Comparison of ENCODE assay signal across 7 cellular contexts in genomic region chr3:49812916-49813496, GRCh38. TPM values are rescaled to one million over a fixed set of nuclear protein-coding genes. Genes with fewer than 3 reads are reported as not detected.
DNase-seq lines count a peak whose midpoint lies in the region; ATAC-seq lines count a peak whose summit lies in the region.
"Had no signal": no experiment of that assay in that cellular context is flagged by ENCODE, and none has a peak within 500 bp of the region (broad histone marks: within the 10 kb centered on the region; RNA-seq: fewer than 3 reads in every experiment).

No MANE protein-coding gene starts in this region.

- intact Hi-C loops in aorta (cut with DNase I): no loop called here

- no peaks in the 10 kb centered on the region for H3K36me3 Mint-ChIP-seq in stimulated activated naive CD8-positive, alpha-beta T cell treated with anti-CD3 and anti-CD28 coated beads, Interleukin-15, Interleukin-2, amounts not matched to agents 100 ng/mL and 50 ng/mL, for 24 hours (ENCODE audit: low read depth)

- peak overlapping the region in 1 of 2 donors; percentile 82 for H3K27ac ChIP-seq in aorta (ENCODE audit: low read depth in 1 of 2, low read length in 2 of 2)

- ATAC-seq in stimulated activated naive CD8-positive, alpha-beta T cell treated with anti-CD3 and anti-CD28 coated beads, Interleukin-15, Interleukin-2, amounts not matched to agents 100 U/mL and 50 U/mL, for 24 hours: no peak
- ATAC-seq in aorta (ENCODE audit: low FRiP score) (no peak), GM18502 (IDR thresholded peaks at IDR 0.05; ENCODE audit: poor library complexity, unreplicated experiment) (no peak)

- peak overlapping the region; percentile 89 for H3K4me3 Mint-ChIP-seq in stimulated activated naive CD8-positive, alpha-beta T cell treated with anti-CD3 and anti-CD28 coated beads, Interleukin-15, Interleukin-2, amounts not matched to agents 100 ng/mL and 50 ng/mL, for 24 hours

- H3K27me3 Mint-ChIP-seq in stimulated activated naive CD8-positive, alpha-beta T cell treated with anti-CD3 and anti-CD28 coated beads, Interleukin-15, Interleukin-2, amounts not matched to agents 100 ng/mL and 50 ng/mL, for 24 hours: no peaks in the 10 kb centered on the region

- H3K9me3 Mint-ChIP-seq in stimulated activated naive CD8-positive, alpha-beta T cell treated with anti-CD3 and anti-CD28 coated beads, Interleukin-15, Interleukin-2, amounts not matched to agents 100 ng/mL and 50 ng/mL, for 24 hours: no peaks in the 10 kb centered on the region

- peaks cover 0 to 1% of the 10 kb centered on the region in 2 donors for H3K36me3 ChIP-seq in aorta (ENCODE audit: control insufficient read depth in 1 of 2, insufficient read depth in 2 of 2, low read length in 1 of 2)

- H3K9me3 ChIP-seq in aorta (ENCODE audit: control insufficient read depth, low read length): no peaks in the 10 kb centered on the region

- 12% methylated on average over 9 of the region's 9 CpGs for WGBS in aorta, 2 donors

- no peak for DNase-seq in stimulated activated naive CD8-positive, alpha-beta T cell treated with anti-CD3 and anti-CD28 coated beads, Interleukin-15, Interleukin-2, amounts not matched to agents 100 U/mL and 50 U/mL, for 24 hours
- DNase-seq in islet precursor cell: peak; percentile 42
- no peak for DNase-seq in aorta
- no peak for DNase-seq in SHP77 treated with DMSO at 0.1 percent for 48 hours (lab: John Stamatoyannopoulos, UW)

- H3K4me3 ChIP-seq in aorta (ENCODE audit: low read length in 2 of 2): peak overlapping the region; percentile 35 to 41

- H3K4me1 ChIP-seq in aorta (ENCODE audit: control insufficient read depth in 1 of 2, insufficient read depth in 2 of 2, low read length in 2 of 2): no peaks in the 10 kb centered on the region

- peak overlapping the region; percentile 94 for H3K27ac Mint-ChIP-seq in stimulated activated naive CD8-positive, alpha-beta T cell treated with anti-CD3 and anti-CD28 coated beads, Interleukin-15, Interleukin-2, amounts not matched to agents 100 ng/mL and 50 ng/mL, for 24 hours

- H3K27me3 ChIP-seq in aorta (ENCODE audit: control insufficient read depth in 1 of 2, insufficient read depth in 2 of 2, low read length in 1 of 2): no peaks in the 10 kb centered on the region

- peaks cover 30% of the 10 kb centered on the region for H3K4me1 Mint-ChIP-seq in stimulated activated naive CD8-positive, alpha-beta T cell treated with anti-CD3 and anti-CD28 coated beads, Interleukin-15, Interleukin-2, amounts not matched to agents 100 ng/mL and 50 ng/mL, for 24 hours (ENCODE audit: low read depth)

RNA-seq across cellular contexts. Expression of gene UBA7, which starts 0.7 kb away (rescaled TPM):
- 100 to 1,000 TPM in 1 of 2 donors, 10 to 100 TPM in 1; 45.2 to 102 TPM for total RNA-seq in aorta
- polyA plus RNA-seq in aorta: 100 to 1,000 TPM in 1 of 2 donors, 10 to 100 TPM in 1; 34.7 to 199 TPM

RNA-seq across cellular contexts. Expression of gene INKA1, which starts 9.9 kb away (rescaled TPM):
- 1 to 10 TPM; 5.5 to 8.8 TPM for total RNA-seq in aorta
- 10 to 100 TPM; 12.1 to 12.2 TPM for polyA plus RNA-seq in aorta

RNA-seq across cellular contexts. Expression of gene CDHR4, which starts 13.3 kb away (rescaled TPM):
- total RNA-seq in aorta: 1 to 10 TPM in 1 of 2 donors, under 1 TPM in 1; 0.26 to 1.1 TPM
- polyA plus RNA-seq in aorta: 1 to 10 TPM in 1 of 2 donors, not detected in 1; 5.0 TPM
- total RNA-seq: renal cortical epithelial cell had no signal

RNA-seq across cellular contexts. Expression of gene IP6K1, which starts 26.7 kb away (rescaled TPM):
- total RNA-seq in aorta: 10 to 100 TPM; 36.5 to 40.2 TPM
- polyA plus RNA-seq in aorta: 10 to 100 TPM in 1 of 2 donors, 1 to 10 TPM in 1; 9.4 to 19.5 TPM

RNA-seq across cellular contexts. Expression of gene TRAIP, which starts 43.4 kb away (rescaled TPM):
- 1 to 10 TPM in 1 of 2 donors, under 1 TPM in 1; 0.94 to 2.6 TPM for total RNA-seq in aorta
- polyA plus RNA-seq in aorta: 1 to 10 TPM in 1 of 2 donors, under 1 TPM in 1; 0.63 to 3.1 TPM
